In genomic region chr13:48201044-48201443, GRCh38 we compare ENCODE assay signal across 1 cellular context.
TF ChIP-seq lines count a peak whose summit lies in the region.

No MANE protein-coding gene starts in this region.

TF ChIP-seq in HepG2, 621 proteins besides CTCF, POLR2A, EP300 and RAD21 (continued from another document and continues in another):
- TF ChIP-seq ZNF264 (CRISPR knock-in tag; IDR thresholded peaks at IDR 0.05) = peak; percentile 77; the same call in 1 of the 2 replicates
- 0 out of 2 replicates have a peak, but pooled peaks have one; percentile 39 for TF ChIP-seq ZBTB4 (CRISPR knock-in tag; IDR thresholded peaks at IDR 0.05; ENCODE audit: borderline replicate concordance)
- no peak for TF ChIP-seq SRSF9 (IDR thresholded peaks at IDR 0.05; ENCODE audit: borderline replicate concordance, insufficient read depth, low read depth, low read length, poor library complexity, severe bottlenecking)
- no peak for TF ChIP-seq PRMT3 (CRISPR knock-in tag; IDR thresholded peaks at IDR 0.05; ENCODE audit: borderline replicate concordance, low read depth)
- TF ChIP-seq GFI1 (CRISPR knock-in tag; IDR thresholded peaks at IDR 0.05; ENCODE audit: borderline replicate concordance) = peak; percentile 71
- TF ChIP-seq CBX2 (IDR thresholded peaks at IDR 0.05; ENCODE audit: low read depth, low read length) = no peak
- no peak for TF ChIP-seq CBX2 (CRISPR knock-in tag; IDR thresholded peaks at IDR 0.05; ENCODE audit: low read depth)
- TF ChIP-seq DMTF1 (CRISPR knock-in tag; IDR thresholded peaks at IDR 0.05) = no peak
- peak; percentile 41; the same call in 1 of the 2 replicates for TF ChIP-seq CREM (IDR thresholded peaks at IDR 0.05)
- TF ChIP-seq CREM (CRISPR knock-in tag; IDR thresholded peaks at IDR 0.05) = no peak
- no peak for TF ChIP-seq KLF13 (CRISPR knock-in tag; IDR thresholded peaks at IDR 0.05)
- TF ChIP-seq FOXJ3 (CRISPR knock-in tag; IDR thresholded peaks at IDR 0.05; ENCODE audit: borderline replicate concordance) = peak; percentile 78; the same call in 1 of the 2 replicates
- TF ChIP-seq ZFP91 (CRISPR knock-in tag; IDR thresholded peaks at IDR 0.05; ENCODE audit: borderline replicate concordance) = peak; percentile 82
- no peak for TF ChIP-seq NAIF1 (CRISPR knock-in tag; IDR thresholded peaks at IDR 0.05; ENCODE audit: borderline replicate concordance)
- TF ChIP-seq SKIL (CRISPR knock-in tag; IDR thresholded peaks at IDR 0.05; ENCODE audit: borderline replicate concordance) = 0 out of 2 replicates have a peak, but pooled peaks have one; percentile 43
- peak; percentile 78 for TF ChIP-seq ISL2 (CRISPR knock-in tag; IDR thresholded peaks at IDR 0.05)
- peak; percentile 77; the same call in 1 of the 2 replicates for TF ChIP-seq KDM5B (CRISPR knock-in tag; IDR thresholded peaks at IDR 0.05; ENCODE audit: borderline replicate concordance)
- TF ChIP-seq HIC2 (CRISPR knock-in tag; IDR thresholded peaks at IDR 0.05; ENCODE audit: low read depth) = peak; percentile 92
- no peak for TF ChIP-seq CHD2 (IDR thresholded peaks at IDR 0.05; ENCODE audit: low read depth, low read length)
- TF ChIP-seq ZNF556 (CRISPR knock-in tag; IDR thresholded peaks at IDR 0.05; ENCODE audit: borderline replicate concordance) = peak; percentile 91; the same call in 1 of the 2 replicates
- TF ChIP-seq ZBTB7A (CRISPR knock-in tag; IDR thresholded peaks at IDR 0.05) = no peak
- TF ChIP-seq REPIN1 (CRISPR knock-in tag; IDR thresholded peaks at IDR 0.05; ENCODE audit: borderline replicate concordance, low read depth) = peak; percentile 77; the same call in 1 of the 2 replicates
- 0 out of 2 replicates have a peak, but pooled peaks have one; percentile 30 for TF ChIP-seq HOXA5 (CRISPR knock-in tag; IDR thresholded peaks at IDR 0.05)
- no peak for TF ChIP-seq ZFP36L2 (CRISPR knock-in tag; IDR thresholded peaks at IDR 0.05)
- peak; percentile 94 for TF ChIP-seq ARID5B (CRISPR knock-in tag; IDR thresholded peaks at IDR 0.05)
- no peak for TF ChIP-seq SYNCRIP (IDR thresholded peaks at IDR 0.05; ENCODE audit: insufficient read depth, low read depth, low read length)
- TF ChIP-seq ZMYM2 (CRISPR knock-in tag; IDR thresholded peaks at IDR 0.05) = peak; percentile 89
- TF ChIP-seq MAFK (conservative IDR thresholded peaks at IDR 0.05 in 1 of 2, IDR thresholded peaks at IDR 0.05 in 1 of 2; ENCODE audit: low read length in 2 of 2) = peak in 1 of 2 experiments; percentile 27; a peak in 2 of 4 replicates
- no peak for TF ChIP-seq GLI4 (CRISPR knock-in tag; IDR thresholded peaks at IDR 0.05; ENCODE audit: borderline replicate concordance)
- no peak for TF ChIP-seq FOXA1 (IDR thresholded peaks at IDR 0.05)
- peak; percentile 94 for TF ChIP-seq FOXA1 (CRISPR knock-in tag; IDR thresholded peaks at IDR 0.05)
- no peak for TF ChIP-seq PCBP2 (optimal IDR thresholded peaks at IDR 0.05; ENCODE audit: low read depth, low read length, poor library complexity, severe bottlenecking)
- TF ChIP-seq CBX1 (IDR thresholded peaks at IDR 0.05; ENCODE audit: low read depth) = peak; percentile 27
- no peak for TF ChIP-seq MTF1 (CRISPR knock-in tag; IDR thresholded peaks at IDR 0.05)
- peak; percentile 73 for TF ChIP-seq DPF2 (CRISPR knock-in tag; IDR thresholded peaks at IDR 0.05; ENCODE audit: borderline replicate concordance, low read depth)
- TF ChIP-seq ZNF746 (CRISPR knock-in tag; IDR thresholded peaks at IDR 0.05) = 0 out of 2 replicates have a peak, but pooled peaks have one; percentile 36
- TF ChIP-seq IKZF1 (IDR thresholded peaks at IDR 0.05) = no peak
- peak; percentile 53 for TF ChIP-seq XRCC5 (optimal IDR thresholded peaks at IDR 0.05; ENCODE audit: low read length)
- TF ChIP-seq SP1 (IDR thresholded peaks at IDR 0.05) = no peak
- no peak for TF ChIP-seq SP1 (CRISPR knock-in tag; IDR thresholded peaks at IDR 0.05)
- TF ChIP-seq NR2F6 (IDR thresholded peaks at IDR 0.05) = 0 out of 2 replicates have a peak, but pooled peaks have one; percentile 41
- TF ChIP-seq NR2F6 (CRISPR knock-in tag; IDR thresholded peaks at IDR 0.05) = peak; percentile 66
- no peak for TF ChIP-seq ZBTB10 (CRISPR knock-in tag; IDR thresholded peaks at IDR 0.05; ENCODE audit: borderline replicate concordance)
- TF ChIP-seq PHF21A (CRISPR knock-in tag; IDR thresholded peaks at IDR 0.05) = 0 out of 2 replicates have a peak, but pooled peaks have one; percentile 17
- no peak for TF ChIP-seq NONO (IDR thresholded peaks at IDR 0.05)
- TF ChIP-seq NONO (CRISPR knock-in tag; conservative IDR thresholded peaks at IDR 0.05) = peak; percentile 60; the same call in 1 of the 2 replicates
- TF ChIP-seq ASH2L (IDR thresholded peaks at IDR 0.05; ENCODE audit: insufficient read length, low read depth, low read length) = peak; percentile 42
